Comparison of ENCODE assay signal across 1 cellular context in the genomic region with DNA sequence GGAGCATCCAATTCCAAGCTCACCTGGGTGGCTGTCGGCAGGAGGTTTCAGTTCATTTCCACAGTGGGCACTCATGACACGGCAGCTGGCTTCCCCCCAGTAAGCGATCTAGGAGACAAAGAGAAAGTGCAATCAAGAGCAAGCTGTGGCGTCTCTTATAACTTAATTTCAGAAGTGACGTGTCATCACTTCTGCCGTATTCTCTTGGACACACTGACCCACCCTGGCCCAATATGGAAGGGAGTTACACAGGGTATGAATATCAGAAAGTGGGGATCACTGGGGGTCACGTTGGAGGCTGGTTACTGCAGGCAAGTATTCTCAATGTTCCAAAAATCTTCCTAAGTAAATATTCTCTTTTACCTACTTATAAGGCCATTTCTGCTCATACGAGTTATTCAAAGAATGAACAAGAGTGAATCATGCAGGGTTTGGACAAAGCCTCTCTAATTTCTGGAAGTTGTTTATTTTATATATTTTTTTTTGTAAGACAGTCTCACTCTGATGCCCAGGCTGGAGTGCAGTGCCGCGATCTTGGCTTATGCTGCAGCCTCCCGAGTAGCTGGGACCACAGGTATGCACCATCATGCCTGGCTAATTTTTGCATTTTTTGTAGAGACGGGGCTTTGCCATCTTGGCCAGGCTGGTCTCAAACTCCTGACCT.
TF ChIP-seq lines count a peak whose summit lies in the region.

No MANE protein-coding gene starts in this region.

TF ChIP-seq in IMR-90, 13 proteins besides CTCF, POLR2A, EP300 and RAD21:
- TF ChIP-seq MAFK (IDR thresholded peaks at IDR 0.05; ENCODE audit: low read depth, low read length) (peak; percentile 53), RCOR1 (IDR thresholded peaks at IDR 0.05; ENCODE audit: insufficient replicate concordance, low read length) (no peak), CEBPB (IDR thresholded peaks at IDR 0.05; ENCODE audit: low read depth, low read length) (no peak)
